ENCODE assay signal across 9 cellular contexts in the genomic region with DNA sequence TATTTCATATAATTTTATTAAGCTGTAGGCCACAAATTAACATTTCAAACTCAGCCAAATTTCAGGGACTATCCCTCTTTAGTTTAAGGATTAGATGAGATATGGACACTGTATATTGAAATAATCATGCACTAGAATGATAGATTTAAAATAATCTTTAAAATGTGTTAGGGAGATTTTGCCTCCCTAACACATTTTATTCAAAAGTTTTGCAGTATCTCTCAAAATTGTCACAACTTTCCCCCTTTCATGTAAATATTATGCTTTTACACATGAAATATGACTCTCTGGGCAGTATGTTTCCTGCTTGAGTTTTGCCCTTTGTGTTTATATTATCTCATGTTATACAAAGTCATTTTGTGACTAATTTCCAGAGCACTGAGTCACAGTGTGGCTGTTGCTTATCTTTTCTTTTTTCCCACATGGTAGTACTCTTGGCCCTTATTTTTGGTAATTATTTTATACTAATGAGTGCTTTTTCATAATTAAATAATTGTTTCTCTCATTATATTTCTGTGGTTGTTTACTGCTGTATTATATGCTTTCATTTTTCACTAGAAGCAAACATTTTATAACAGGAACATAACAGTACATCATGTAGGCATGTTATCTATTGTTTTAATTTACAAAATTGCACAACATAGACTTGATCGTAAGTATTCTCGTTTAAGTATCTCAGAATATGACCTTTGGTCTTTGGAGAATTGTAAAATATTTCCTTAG. TPM values are rescaled to one million over a fixed set of nuclear protein-coding genes. Genes with fewer than 3 reads are reported as not detected.
DNase-seq lines count a peak whose midpoint lies in the region; ATAC-seq, FAIRE-seq and TF ChIP-seq lines count a peak whose summit lies in the region.
"Had no signal": no experiment of that assay in that cellular context is flagged by ENCODE, and none has a peak within 500 bp of the region (broad histone marks: within the 10 kb centered on the region; RNA-seq: fewer than 3 reads in every experiment).

No MANE protein-coding gene starts in this region.

- H3K4me1 ChIP-seq in colonic mucosa: no peaks in the 10 kb centered on the region

- no peaks in the 10 kb centered on the region for H3K36me3 Mint-ChIP-seq in activated T-helper 2 cell treated with anti-CD3 and anti-CD28 coated beads, Interferon-gamma antibody, Interleukin-2, Interleukin-4, amounts not matched to agents 10 μg/mL and 5 μg/mL and 100 μg/mL, durations not matched to agents 14 hours and 24 hours and 36 hours (ENCODE audit: low read depth)

- ATAC-seq in HG03558 (IDR thresholded peaks at IDR 0.05; ENCODE audit: extremely low read depth, unreplicated experiment) (peak; percentile 79), HG02973 (IDR thresholded peaks at IDR 0.05; ENCODE audit: unreplicated experiment) (no peak)

- H3K9ac ChIP-seq in colonic mucosa (ENCODE audit: low read depth in 2 of 2, low read length in 2 of 2): no peak overlapping the region

- no peak overlapping the region for H3K27ac Mint-ChIP-seq in activated T-helper 2 cell treated with anti-CD3 and anti-CD28 coated beads, Interferon-gamma antibody, Interleukin-2, Interleukin-4, amounts not matched to agents 10 μg/mL and 5 μg/mL and 100 μg/mL, durations not matched to agents 14 hours and 24 hours and 36 hours

- peak overlapping the region; percentile 20 for H3K27ac ChIP-seq in colonic mucosa

- DNase-seq in AG09309 (ENCODE audit: low read depth) (no peak), colonic mucosa (no peak), myocyte (ENCODE audit: low read depth) (peak; percentile 45), D721Med (ENCODE audit: insufficient read length, low spot score) (no peak)
- no peak for DNase-seq in activated T-helper 2 cell treated with anti-CD3 and anti-CD28 coated beads, Interferon-gamma antibody, Interleukin-2, Interleukin-4, amounts not matched to agents 10 μg/mL and 5 μg/mL and 100 μg/mL, durations not matched to agents 14 hours and 24 hours and 36 hours (ENCODE audit: low spot score)
- no peak for DNase-seq in stimulated activated CD8-positive, alpha-beta memory T cell treated with anti-CD3 and anti-CD28 coated beads, Interleukin-4, amount 100 ng/mL, for 48 hours

- H3K4me3 ChIP-seq in AG09309 (ENCODE audit: control insufficient read depth, low read depth, low read length) (peak overlapping the region; percentile 25), colonic mucosa (peak overlapping the region; percentile 23)

- H3K9me3 Mint-ChIP-seq in activated T-helper 2 cell treated with anti-CD3 and anti-CD28 coated beads, Interferon-gamma antibody, Interleukin-2, Interleukin-4, amounts not matched to agents 10 μg/mL and 5 μg/mL and 100 μg/mL, durations not matched to agents 14 hours and 24 hours and 36 hours: no peaks in the 10 kb centered on the region

- intact Hi-C loops in colonic mucosa (cut with DNase I): no loop called here
- intact Hi-C loops in activated T-helper 2 cell treated with anti-CD3 and anti-CD28 coated beads, Interferon-gamma antibody, Interleukin-2, Interleukin-4, amounts not matched to agents 10 μg/mL and 5 μg/mL and 100 μg/mL, durations not matched to agents 14 hours and 24 hours and 36 hours (cut with micrococcal nuclease): loop anchor here (1.0 to 2.0 kb wide), 2 partner anchors 33 to 42 kb away; no protein-coding TSS in a partner anchor

- peaks cover 19% of the 10 kb centered on the region for H3K27me3 Mint-ChIP-seq in activated T-helper 2 cell treated with anti-CD3 and anti-CD28 coated beads, Interferon-gamma antibody, Interleukin-2, Interleukin-4, amounts not matched to agents 10 μg/mL and 5 μg/mL and 100 μg/mL, durations not matched to agents 14 hours and 24 hours and 36 hours (ENCODE audit: low read depth)

- peaks cover 12% of the 10 kb centered on the region for H3K4me1 Mint-ChIP-seq in activated T-helper 2 cell treated with anti-CD3 and anti-CD28 coated beads, Interferon-gamma antibody, Interleukin-2, Interleukin-4, amounts not matched to agents 10 μg/mL and 5 μg/mL and 100 μg/mL, durations not matched to agents 14 hours and 24 hours and 36 hours (ENCODE audit: low read depth)

- no peaks in the 10 kb centered on the region for H3K9me3 ChIP-seq in colonic mucosa

- TF ChIP-seq CTCF in AG09309 (IDR thresholded peaks at IDR 0.05; ENCODE audit: control insufficient read depth, insufficient read depth, low read depth, low read length, missing control alignments) (no peak), colonic mucosa (IDR thresholded peaks at IDR 0.05) (no peak), D721Med (IDR thresholded peaks at IDR 0.05; ENCODE audit: insufficient read depth, missing control alignments) (no peak)

- no peak overlapping the region for H3K4me3 Mint-ChIP-seq in activated T-helper 2 cell treated with anti-CD3 and anti-CD28 coated beads, Interferon-gamma antibody, Interleukin-2, Interleukin-4, amounts not matched to agents 10 μg/mL and 5 μg/mL and 100 μg/mL, durations not matched to agents 14 hours and 24 hours and 36 hours (ENCODE audit: low read depth)

- H3K36me3 ChIP-seq in colonic mucosa: no peaks in the 10 kb centered on the region

- FAIRE-seq in D721Med (lab: Jason Lieb, UNC): no peak

- no peaks in the 10 kb centered on the region for H3K27me3 ChIP-seq in colonic mucosa

RNA-seq across cellular contexts. Expression of gene TFPI, which starts 1.1 kb away (rescaled TPM):
- total RNA-seq in colonic mucosa (10 to 100 TPM in 1 of 2 donors, 1 to 10 TPM in 1; 8.8 to 23.4 TPM), myocyte (151 and 170 TPM in 2 replicates)
- 24.9 TPM for polyA plus RNA-seq in myocyte (2012)
- 0.41 and 0.50 TPM in 2 replicates for total RNA-seq in activated T-helper 2 cell treated with anti-CD3 and anti-CD28 coated beads, Interferon-gamma antibody, Interleukin-2, Interleukin-4, amounts not matched to agents 10 μg/mL and 5 μg/mL and 100 μg/mL, durations not matched to agents 14 hours and 24 hours and 36 hours
- total RNA-seq: T-helper 1 cell treated with Interleukin-12 subunit alpha and Interleukin-12 subunit beta and Interleukin-4 antibody, amounts not matched to agents 30 ng/mL and 1 ng/mL, for 36 hours had no signal
